13 cellular contexts compared by ENCODE assay signal in the genomic region with DNA sequence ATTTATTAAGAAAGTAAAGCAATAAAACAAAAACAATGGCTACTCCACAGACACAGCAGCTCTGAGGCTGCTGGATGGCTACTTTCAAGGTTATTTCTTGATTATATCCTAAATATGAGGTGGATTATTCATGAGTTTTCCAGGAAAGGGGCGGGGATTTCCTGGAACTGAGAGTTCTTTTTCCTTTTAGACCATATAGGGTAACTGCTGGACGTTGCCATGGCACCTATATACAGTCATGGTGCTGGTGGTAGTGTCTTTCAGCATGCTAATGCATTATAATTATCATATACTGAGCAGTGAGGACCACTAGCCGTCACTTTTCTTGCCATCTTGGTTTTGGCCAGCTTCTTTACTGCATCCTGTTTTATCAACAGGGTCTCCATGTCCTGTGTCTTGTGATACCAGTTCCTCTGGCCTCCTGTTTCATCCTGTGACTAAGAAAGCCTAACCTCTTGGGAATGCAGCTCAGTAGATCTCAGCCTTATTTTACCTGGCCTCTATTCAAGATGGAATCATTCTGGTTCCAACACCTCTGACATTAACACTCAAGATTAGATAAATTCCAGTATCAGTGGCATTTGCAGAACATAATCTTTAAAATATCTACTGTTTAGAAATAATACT. TPM values are rescaled to one million over a fixed set of nuclear protein-coding genes. Genes with fewer than 3 reads are reported as not detected.
DNase-seq lines count a peak whose midpoint lies in the region; FAIRE-seq and TF ChIP-seq lines count a peak whose summit lies in the region.
"Had no signal": no experiment of that assay in that cellular context is flagged by ENCODE, and none has a peak within 500 bp of the region (broad histone marks: within the 10 kb centered on the region; RNA-seq: fewer than 3 reads in every experiment).

No MANE protein-coding gene starts in this region.

- H3K27me3 ChIP-seq in ACC112 (ENCODE audit: insufficient read depth, low read length) (no peaks in the 10 kb centered on the region), endothelial cell of umbilical vein (ENCODE audit: control insufficient read depth in 2 of 2, insufficient read depth in 2 of 2, low read length in 2 of 2) (no peaks in the 10 kb centered on the region), neuron (ENCODE audit: insufficient read depth, low read length) (no peaks in the 10 kb centered on the region), neural progenitor cell (no peaks in the 10 kb centered on the region), tibial nerve (no peaks in the 10 kb centered on the region)
- H3K27me3 ChIP-seq: BLaER1 treated with 17β-estradiol and CSF1 and Interleukin-3, amounts not matched to agents 10 nM and 100 nM had no signal

- no peaks in the 10 kb centered on the region for H3K9me3 Mint-ChIP-seq in neural progenitor cell

- BruUV-seq in endothelial cell of umbilical vein (replicated peaks; lab: Mats Ljungman, UMichigan): no TSS peak

- H3K4me1 ChIP-seq in ACC112 (ENCODE audit: control insufficient read depth, insufficient read depth, low read length, unreplicated experiment) (peaks cover 5% of the 10 kb centered on the region), endothelial cell of umbilical vein (ENCODE audit: control insufficient read depth, extremely low read depth, insufficient read depth, low read length) (peaks cover 3% of the 10 kb centered on the region), neuron (ENCODE audit: insufficient read depth, low read length) (peaks cover 16% of the 10 kb centered on the region), neural progenitor cell (no peaks in the 10 kb centered on the region), tibial nerve (peaks cover 0 to 8% (median 0%) of the 10 kb centered on the region in 4 donors)
- H3K4me1 ChIP-seq: BLaER1 treated with 17β-estradiol and CSF1 and Interleukin-3, amounts not matched to agents 10 nM and 100 nM had no signal

- no peaks in the 10 kb centered on the region for H3K4me1 Mint-ChIP-seq in neural progenitor cell
- H3K4me1 Mint-ChIP-seq: CD4-positive, CD25-positive, alpha-beta regulatory T cell had no signal

- no peak overlapping the region for H3K27ac ChIP-seq in ACC112 (ENCODE audit: low read depth, low read length)
- H3K27ac ChIP-seq in endothelial cell of umbilical vein (ENCODE audit: insufficient read depth, low read depth, low read length): no peak overlapping the region
- no peak overlapping the region for H3K27ac ChIP-seq in neural progenitor cell
- H3K27ac ChIP-seq in tibial nerve: peak overlapping the region in 1 of 4 donors; percentile 6
- H3K27ac ChIP-seq: BLaER1 treated with 17β-estradiol and CSF1 and Interleukin-3, amounts not matched to agents 10 nM and 100 nM had no signal

- dilution Hi-C loops in endothelial cell of umbilical vein (cut with MboI; ENCODE audit: extremely low pct_ligation_motif_present, low sequenced_read_pairs): no loop called here

- no peak for TF ChIP-seq EP300 in tibial nerve (IDR thresholded peaks at IDR 0.05)

- H3K9ac ChIP-seq in endothelial cell of umbilical vein (replicated peaks; ENCODE audit: extremely low read depth, insufficient read depth, low read length): no peak overlapping the region
- H3K9ac ChIP-seq in neural progenitor cell: no peak overlapping the region
- H3K9ac ChIP-seq: BLaER1 treated with 17β-estradiol and CSF1 and Interleukin-3, amounts not matched to agents 10 nM and 100 nM had no signal

- POLR2A ChIA-PET in endothelial cell of umbilical vein (lab: Charles Lee): interaction anchor here (0.7 kb wide), 1 partner anchor 45 kb away, joined by 3 read pairs; no protein-coding TSS in a partner anchor

- H3K4me3 Mint-ChIP-seq in neural progenitor cell: no peak overlapping the region

- TF ChIP-seq CTCF in endothelial cell of umbilical vein (IDR thresholded peaks at IDR 0.05; ENCODE audit: extremely low read depth in 1 of 2, insufficient read depth in 1 of 2, low read depth in 1 of 2, low read length in 2 of 2) (no peak), neural progenitor cell (IDR thresholded peaks at IDR 0.05) (no peak), tibial nerve (IDR thresholded peaks at IDR 0.05) (no peak)

- no peak overlapping the region for H3K27ac Mint-ChIP-seq in neural progenitor cell
- H3K27ac Mint-ChIP-seq: CD4-positive, CD25-positive, alpha-beta regulatory T cell had no signal

- 82 to 88% methylated on average over 3 of the region's 3 CpGs for WGBS in tibial nerve, 2 donors

- TF ChIP-seq POLR2A in endothelial cell of umbilical vein (IDR thresholded peaks at IDR 0.05; ENCODE audit: low read depth, low read length) (no peak), tibial nerve (IDR thresholded peaks at IDR 0.05) (no peak)

- H3K9me3 ChIP-seq in endothelial cell of umbilical vein (replicated peaks; ENCODE audit: control insufficient read depth, insufficient read depth, low read length) (no peaks in the 10 kb centered on the region), neuron (ENCODE audit: low read length) (no peaks in the 10 kb centered on the region), neural progenitor cell (ENCODE audit: low read depth) (no peaks in the 10 kb centered on the region), tibial nerve (no peaks in the 10 kb centered on the region)
- H3K9me3 ChIP-seq: BLaER1 treated with 17β-estradiol and CSF1 and Interleukin-3, amounts not matched to agents 10 nM and 100 nM had no signal

- no peaks in the 10 kb centered on the region for H4K20me1 ChIP-seq in endothelial cell of umbilical vein (replicated peaks; ENCODE audit: control insufficient read depth, extremely low read depth, insufficient read depth, low read length)
- no peaks in the 10 kb centered on the region for H4K20me1 ChIP-seq in neural progenitor cell (ENCODE audit: low read depth)
- H4K20me1 ChIP-seq: BLaER1 treated with 17β-estradiol and CSF1 and Interleukin-3, amounts not matched to agents 10 nM and 100 nM had no signal

- H3K4me3 ChIP-seq in ACC112 (ENCODE audit: low read depth, low read length) (no peak overlapping the region), endothelial cell of umbilical vein (replicated peaks in 1 of 3; ENCODE audit: insufficient read depth in 1 of 3, low read depth in 1 of 3, low read length in 3 of 3) (no peak overlapping the region), neuron (ENCODE audit: low read length) (no peak overlapping the region), neural progenitor cell (no peak overlapping the region), tibial nerve (no peak overlapping the region)
- H3K4me3 ChIP-seq: BLaER1 treated with 17β-estradiol and CSF1 and Interleukin-3, amounts not matched to agents 10 nM and 100 nM had no signal

- intact Hi-C loops in endothelial cell of umbilical vein (cut with micrococcal nuclease): no loop called here

- no peak overlapping the region for H3K4me2 ChIP-seq in endothelial cell of umbilical vein (ENCODE audit: insufficient read depth, low read length)
- H3K4me2 ChIP-seq in neural progenitor cell: no peak overlapping the region
- H3K4me2 ChIP-seq: BLaER1 treated with 17β-estradiol and CSF1 and Interleukin-3, amounts not matched to agents 10 nM and 100 nM had no signal

- no peaks in the 10 kb centered on the region for H3F3A ChIP-seq in neural progenitor cell (ENCODE audit: low read depth)

- H3K79me2 ChIP-seq in ACC112 (ENCODE audit: control insufficient read depth, insufficient read depth, low read length, unreplicated experiment): no peaks in the 10 kb centered on the region
- no peaks in the 10 kb centered on the region for H3K79me2 ChIP-seq in endothelial cell of umbilical vein (ENCODE audit: control insufficient read depth, insufficient read depth, low read length)
- H3K79me2 ChIP-seq in neural progenitor cell (ENCODE audit: low read depth): no peaks in the 10 kb centered on the region

- H2AFZ ChIP-seq in ACC112 (ENCODE audit: low read length, unreplicated experiment): peak overlapping the region; percentile 62
- H2AFZ ChIP-seq in endothelial cell of umbilical vein (ENCODE audit: low read depth, low read length): peak overlapping the region; percentile 0
- H2AFZ ChIP-seq in neuron (ENCODE audit: low read depth, low read length): peak overlapping the region; percentile 0
- H2AFZ ChIP-seq in neural progenitor cell (replicated peaks): no peak overlapping the region

- H3K9me1 ChIP-seq in endothelial cell of umbilical vein (replicated peaks; ENCODE audit: control insufficient read depth, extremely low read depth, insufficient read depth, low read length): no peaks in the 10 kb centered on the region

- no peaks in the 10 kb centered on the region for H3K27me3 Mint-ChIP-seq in neural progenitor cell (ENCODE audit: insufficient read depth, low read depth)
- H3K27me3 Mint-ChIP-seq: CD4-positive, CD25-positive, alpha-beta regulatory T cell had no signal

- CTCF ChIA-PET in endothelial cell of umbilical vein (lab: Charles Lee): interaction anchor here (1.0 to 2.0 kb wide), 3 partner anchors 9 to 46 kb away, joined by 3 to 9 read pairs (median 3); no protein-coding TSS in a partner anchor

- H3K36me3 ChIP-seq in ACC112 (ENCODE audit: insufficient read depth, low read length) (no peaks in the 10 kb centered on the region), endothelial cell of umbilical vein (ENCODE audit: control insufficient read depth in 2 of 2, extremely low read depth in 1 of 2, insufficient read depth in 2 of 2, low read length in 2 of 2) (no peaks in the 10 kb centered on the region), neuron (ENCODE audit: insufficient read depth, low read length) (no peaks in the 10 kb centered on the region), neural progenitor cell (no peaks in the 10 kb centered on the region), tibial nerve (no peaks in the 10 kb centered on the region)
- H3K36me3 ChIP-seq: BLaER1 treated with 17β-estradiol and CSF1 and Interleukin-3, amounts not matched to agents 10 nM and 100 nM had no signal

- H3K36me3 Mint-ChIP-seq in neural progenitor cell: no peaks in the 10 kb centered on the region
- H3K36me3 Mint-ChIP-seq: CD4-positive, CD25-positive, alpha-beta regulatory T cell had no signal

- FAIRE-seq in endothelial cell of umbilical vein (lab: Jason Lieb, UNC): no peak

- DNase-seq in NCI-H226 (peak; percentile 23), endothelial cell of umbilical vein (ENCODE audit: low read depth, low spot score) (peak; percentile 33), neural progenitor cell (ENCODE audit: low spot score) (no peak), tibial nerve (ENCODE audit: low spot score in 2 of 2) (no peak)
- DNase-seq in activated CD4-positive, alpha-beta T cell treated with anti-CD3 and anti-CD28 coated beads, Interleukin-2, amount 50 U/mL, for 4 hours: no peak
- DNase-seq: 8988T; ACHN; Calu3; CD4-positive, CD25-positive, alpha-beta regulatory T cell; DMS 273 treated with DMSO at 0.1 percent for 48 hours had no signal

RNA-seq across cellular contexts. Expression of gene TRDN, which starts 32.3 kb away (rescaled TPM):
- total RNA-seq in endothelial cell of umbilical vein (not detected in 2 replicates), neural progenitor cell (ENCODE audit: low replicate concordance) (0.06 TPM in 1 of 2 replicates, not detected in the other), tibial nerve (under 1 TPM in 2 of 4 donors, not detected in 2; 0.30 to 0.59 TPM)
- not detected in 2 replicates for polyA plus RNA-seq in endothelial cell of umbilical vein
- not detected in 2 replicates for polyA plus RNA-seq in endothelial cell of umbilical vein (2011; cell fraction: cytosol; rRNA removed)
- polyA plus RNA-seq in endothelial cell of umbilical vein (2011; cell fraction: nucleus; rRNA removed): not detected in 2 replicates
- not detected in 2 replicates for polyA plus RNA-seq in endothelial cell of umbilical vein (2012)
- not detected in 2 replicates for polyA minus RNA-seq in endothelial cell of umbilical vein
- polyA minus RNA-seq in endothelial cell of umbilical vein (2011; cell fraction: cytosol; rRNA and poly(A)+ RNA removed): not detected
- not detected in 2 replicates for polyA minus RNA-seq in endothelial cell of umbilical vein (2011; cell fraction: nucleus; rRNA and poly(A)+ RNA removed)
- total RNA-seq: Calu3; CD4-positive, CD25-positive, alpha-beta regulatory T cell had no signal
- polyA plus RNA-seq: CD4-positive, CD25-positive, alpha-beta regulatory T cell had no signal

Comparison
In these comparisons a context has a peak if more than half of its experiments do, and no peak if none do; other contexts are left out.
1. DNase-seq: peak in NCI-H226 (single experiment) and endothelial cell of umbilical vein (single experiment); none in neural progenitor cell (single experiment), tibial nerve (0 of 2) and activated CD4-positive, alpha-beta T cell treated with anti-CD3 and anti-CD28 coated beads, Interleukin-2, amount 50 U/mL, for 4 hours (0 of 2).